24 cellular contexts compared by ENCODE assay signal in genomic region chr2:151299940-151300539, GRCh38. TPM values are rescaled to one million over a fixed set of nuclear protein-coding genes. Genes with fewer than 3 reads are reported as not detected.
DNase-seq lines count a peak whose midpoint lies in the region; ATAC-seq and TF ChIP-seq lines count a peak whose summit lies in the region.
"Had no signal": no experiment of that assay in that cellular context is flagged by ENCODE, and none has a peak within 500 bp of the region (broad histone marks: within the 10 kb centered on the region; RNA-seq: fewer than 3 reads in every experiment).

No MANE protein-coding gene starts in this region.

- 68 to 70% methylated on average over 6 of the region's 6 CpGs for WGBS in GM23248 (ENCODE audit: low coverage in 1 of 2, low lambda C conversion rate in 2 of 2, missing lambda C conversion rate in 2 of 2), 2 experiments
- 46% methylated on average over 4 of the region's 6 CpGs; no CpG with 5 or more reads in 1 of the 2 experiments for WGBS in IMR-90 (ENCODE audit: extremely low coverage in 2 of 2, insufficient read length in 1 of 2), 2 experiments
- WGBS in mesenchymal stem cell: 82% methylated on average over 5 of the region's 6 CpGs
- WGBS in SK-N-SH (ENCODE audit: low lambda C conversion rate): 88% methylated on average over 6 of the region's 6 CpGs

- DNase-seq in GM23248: peak; percentile 15
- DNase-seq in IMR-90: peak; percentile 12
- DNase-seq in mesenchymal stem cell: no peak
- DNase-seq in SK-N-SH: no peak
- DNase-seq in foreskin fibroblast: no peak
- DNase-seq in foreskin melanocyte: no peak
- DNase-seq: activated CD4-positive, alpha-beta T cell treated with anti-CD3 and anti-CD28 coated beads for 4 hours; activated T-cell treated with anti-CD3 and anti-CD28 coated beads, Interleukin-2, amount 50 U/mL, for 24 hours; adrenal gland; Calu3; cerebellar nuclear complex; DND-41; H7; kidney; naive B cell; NCI-H1105; NCI-H446 treated with DMSO at 0.1 percent for 48 hours; NCI-H82; PC-3; Right ventricle myocardium superior; uterus had no signal

- H2BK12ac ChIP-seq in mesenchymal stem cell (ENCODE audit: low read length in 2 of 2): no peak overlapping the region

- H4K91ac ChIP-seq in IMR-90 (ENCODE audit: insufficient read depth, low read depth, low read length) (no peak overlapping the region), mesenchymal stem cell (ENCODE audit: low read length) (no peak overlapping the region)

- in situ Hi-C loops in GM23248 (cut with MboI) (no loop called here), IMR-90 (cut with MboI; ENCODE audit: low sequenced_read_pairs) (loop anchor here (10.0 kb wide), 1 partner anchor 115 kb away; no protein-coding TSS in a partner anchor)

- no peaks in the 10 kb centered on the region for H3K9me3 ChIP-seq in GM23248 (ENCODE audit: low read depth)
- no peaks in the 10 kb centered on the region for H3K9me3 ChIP-seq in IMR-90 (ENCODE audit: control insufficient read depth, insufficient read depth, low read length)
- no peaks in the 10 kb centered on the region for H3K9me3 ChIP-seq in mesenchymal stem cell (ENCODE audit: control insufficient read depth, low read length)
- H3K9me3 ChIP-seq in SK-N-SH: no peaks in the 10 kb centered on the region
- H3K9me3 ChIP-seq: adrenal gland, uterus had no signal

- intact Hi-C loops in IMR-90 (cut with micrococcal nuclease): no loop called here

- H3K9me2 ChIP-seq in GM23248 (ENCODE audit: insufficient read depth) (no peaks in the 10 kb centered on the region), SK-N-SH (no peaks in the 10 kb centered on the region)

- CTCF ChIA-PET in IMR-90 (lab: Yijun Ruan, JAX): no interaction called here
- CTCF ChIA-PET in SK-N-SH (lab: Yijun Ruan, JAX): no interaction called here

- H2AK9ac ChIP-seq in IMR-90 (replicated peaks; ENCODE audit: low read depth, low read length, poor library complexity): peak overlapping the region; percentile 29

- H2BK5ac ChIP-seq in IMR-90 (ENCODE audit: low read depth, low read length, poor library complexity, severe bottlenecking): no peak overlapping the region
- no peak overlapping the region for H2BK5ac ChIP-seq in mesenchymal stem cell (ENCODE audit: low read depth, low read length, poor library complexity, severe bottlenecking)

- H3K56ac ChIP-seq in IMR-90 (ENCODE audit: extremely low read depth, insufficient read depth, low read length): no peak overlapping the region

- H2BK15ac ChIP-seq in IMR-90 (ENCODE audit: low read depth, low read length) (0 out of 3 replicates have a peak overlapping the region, but pooled peaks have one; percentile 21), mesenchymal stem cell (ENCODE audit: low read depth, poor library complexity, severe bottlenecking) (peak overlapping the region; percentile 30)

- peaks cover 5% of the 10 kb centered on the region; the same call in 1 of the 2 replicates for H3K9me1 ChIP-seq in IMR-90 (ENCODE audit: insufficient read depth, low read length)

- H4K20me1 ChIP-seq in GM23248 (ENCODE audit: insufficient read depth) (no peaks in the 10 kb centered on the region), IMR-90 (ENCODE audit: insufficient read depth, low read length) (no peaks in the 10 kb centered on the region), SK-N-SH (ENCODE audit: insufficient read depth) (no peaks in the 10 kb centered on the region)

- H4K8ac ChIP-seq in IMR-90 (ENCODE audit: low read depth in 2 of 2, low read length in 2 of 2) (0 out of 4 replicates have a peak overlapping the region, but pooled peaks of 1 of the 2 experiments have one; percentile 37), mesenchymal stem cell (ENCODE audit: low read length) (no peak overlapping the region)

- H3K36me3 ChIP-seq in GM23248 (ENCODE audit: low read depth) (no peaks in the 10 kb centered on the region), IMR-90 (ENCODE audit: control insufficient read depth, insufficient read depth, low read length) (no peaks in the 10 kb centered on the region), mesenchymal stem cell (ENCODE audit: control insufficient read depth in 1 of 2, insufficient read depth in 2 of 2, low read depth in 1 of 2, low read length in 2 of 2) (no peaks in the 10 kb centered on the region), SK-N-SH (replicated peaks in 1 of 2; ENCODE audit: control insufficient read depth in 1 of 2, insufficient read depth in 2 of 2, low read length in 1 of 2) (no peaks in the 10 kb centered on the region)
- H3K36me3 ChIP-seq: adrenal gland, uterus had no signal

- no peak overlapping the region for H3K9ac ChIP-seq in GM23248
- no peak overlapping the region for H3K9ac ChIP-seq in IMR-90 (ENCODE audit: low read depth, low read length)
- no peak overlapping the region for H3K9ac ChIP-seq in mesenchymal stem cell (ENCODE audit: low read length)
- no peak overlapping the region for H3K9ac ChIP-seq in SK-N-SH

- TF ChIP-seq CTCF in IMR-90 (conservative IDR thresholded peaks at IDR 0.05; ENCODE audit: low read depth, low read length) (no peak), SK-N-SH (IDR thresholded peaks at IDR 0.05) (no peak), foreskin fibroblast (IDR thresholded peaks at IDR 0.05; ENCODE audit: low read depth, low read length) (no peak)

- peak overlapping the region; percentile 2; the same call in 1 of the 2 replicates for H2AFZ ChIP-seq in GM23248
- H2AFZ ChIP-seq in IMR-90 (replicated peaks; ENCODE audit: low read length, poor library complexity): no peak overlapping the region
- H2AFZ ChIP-seq in mesenchymal stem cell (ENCODE audit: low read depth, low read length): no peak overlapping the region
- no peak overlapping the region for H2AFZ ChIP-seq in SK-N-SH (ENCODE audit: low read depth)

- H3K4ac ChIP-seq in IMR-90 (ENCODE audit: low read depth, low read length) (no peak overlapping the region), mesenchymal stem cell (ENCODE audit: low read depth in 1 of 2, low read length in 2 of 2) (no peak overlapping the region)

- TF ChIP-seq RAD21 in IMR-90 (IDR thresholded peaks at IDR 0.05; ENCODE audit: low read length) (no peak), SK-N-SH (IDR thresholded peaks at IDR 0.05; ENCODE audit: low read length) (no peak)

- H3K23ac ChIP-seq in IMR-90 (ENCODE audit: low read depth, low read length) (no peak overlapping the region), mesenchymal stem cell (ENCODE audit: low read length in 2 of 2) (no peak overlapping the region)

- H2AK5ac ChIP-seq in IMR-90 (ENCODE audit: low read depth, low read length) (no peak overlapping the region), mesenchymal stem cell (ENCODE audit: low read length, severe bottlenecking) (no peak overlapping the region)

- ATAC-seq in GM18519 (IDR thresholded peaks at IDR 0.05; ENCODE audit: low FRiP score, unreplicated experiment) (peak; percentile 53), IMR-90 (ENCODE audit: low read depth) (no peak)
- ATAC-seq: PC-3 had no signal

- H3K27ac ChIP-seq in GM23248 (no peak overlapping the region), IMR-90 (ENCODE audit: insufficient read depth, low read length) (no peak overlapping the region), mesenchymal stem cell (ENCODE audit: low read length, poor library complexity, severe bottlenecking) (no peak overlapping the region), SK-N-SH (ENCODE audit: low read depth in 2 of 2, low read length in 1 of 2) (no peak overlapping the region)
- H3K27ac ChIP-seq: adrenal gland, uterus, VCaP had no signal

- H3K4me3 ChIP-seq in GM23248 (no peak overlapping the region), IMR-90 (ENCODE audit: insufficient read depth, low read depth, low read length) (no peak overlapping the region), mesenchymal stem cell (ENCODE audit: insufficient read depth in 1 of 2, low read depth in 1 of 2, low read length in 2 of 2) (no peak overlapping the region), SK-N-SH (ENCODE audit: low read depth in 2 of 2, low read length in 1 of 2) (no peak overlapping the region), foreskin fibroblast (ENCODE audit: low read depth in 1 of 2, low read length in 2 of 2) (no peak overlapping the region)
- H3K4me3 ChIP-seq: adrenal gland, uterus had no signal

- H2BK120ac ChIP-seq in IMR-90 (ENCODE audit: low read depth, low read length): no peak overlapping the region
- H2BK120ac ChIP-seq in mesenchymal stem cell (ENCODE audit: low read depth, low read length): no peak overlapping the region

- H3K18ac ChIP-seq in IMR-90 (ENCODE audit: low read depth, low read length) (no peak overlapping the region), mesenchymal stem cell (ENCODE audit: low read depth in 1 of 2, low read length in 2 of 2) (no peak overlapping the region)

- peak overlapping the region; percentile 78; the same call in 1 of the 2 replicates for H3K14ac ChIP-seq in IMR-90 (replicated peaks; ENCODE audit: low read depth, low read length)
- no peak overlapping the region for H3K14ac ChIP-seq in mesenchymal stem cell (ENCODE audit: low read length in 2 of 2)

- no TSS peak for BruUV-seq in IMR-90 (replicated peaks; lab: Mats Ljungman, UMichigan)

- H3K79me2 ChIP-seq in GM23248 (ENCODE audit: insufficient read depth) (no peaks in the 10 kb centered on the region), SK-N-SH (ENCODE audit: insufficient read depth) (no peaks in the 10 kb centered on the region)

- H3K27me3 ChIP-seq in GM23248 (replicated peaks; ENCODE audit: insufficient read depth) (no peaks in the 10 kb centered on the region), IMR-90 (ENCODE audit: control insufficient read depth, insufficient read depth, low read length) (no peaks in the 10 kb centered on the region), mesenchymal stem cell (ENCODE audit: control insufficient read depth in 1 of 2, insufficient read depth in 1 of 2, low read length in 2 of 2) (peaks cover 0 to 5% of the 10 kb centered on the region in 2 experiments), SK-N-SH (ENCODE audit: insufficient read depth) (no peaks in the 10 kb centered on the region)
- H3K27me3 ChIP-seq: adrenal gland, uterus had no signal

- no peak for TF ChIP-seq EP300 in SK-N-SH (IDR thresholded peaks at IDR 0.05; ENCODE audit: borderline replicate concordance in 1 of 2, low read depth in 1 of 2, low read length in 1 of 2)

- H3K4me2 ChIP-seq in GM23248 (ENCODE audit: unreplicated experiment) (no peak overlapping the region), IMR-90 (ENCODE audit: low read depth, low read length) (no peak overlapping the region), mesenchymal stem cell (ENCODE audit: low read length, poor library complexity, severe bottlenecking) (no peak overlapping the region), SK-N-SH (no peak overlapping the region)

- no peak for TF ChIP-seq POLR2A in IMR-90 (IDR thresholded peaks at IDR 0.05; ENCODE audit: low read depth, low read length)

- H3K79me1 ChIP-seq in IMR-90 (ENCODE audit: low read depth in 1 of 2, low read length in 2 of 2) (no peaks in the 10 kb centered on the region), mesenchymal stem cell (replicated peaks; ENCODE audit: low read length, poor library complexity, severe bottlenecking) (no peaks in the 10 kb centered on the region)

- POLR2A ChIA-PET in IMR-90 (lab: Charles Lee; ENCODE audit: unreplicated experiment) (no interaction called here), SK-N-SH (lab: Yijun Ruan, JAX) (no interaction called here)

- H4K5ac ChIP-seq in IMR-90 (ENCODE audit: low read depth, low read length): no peak overlapping the region

- H2BK20ac ChIP-seq in IMR-90 (ENCODE audit: low read depth, low read length): 0 out of 2 replicates have a peak overlapping the region, but pooled peaks have one; percentile 23

- H3F3A ChIP-seq in GM23248 (ENCODE audit: insufficient read depth): peaks cover 4% of the 10 kb centered on the region; the same call in 1 of the 2 replicates
- no peaks in the 10 kb centered on the region for H3F3A ChIP-seq in SK-N-SH (replicated peaks; ENCODE audit: insufficient read depth)

- H3K4me1 ChIP-seq in GM23248 (ENCODE audit: insufficient read depth) (peaks cover 16% of the 10 kb centered on the region), IMR-90 (ENCODE audit: control insufficient read depth, insufficient read depth, low read length) (peaks cover 6% of the 10 kb centered on the region), mesenchymal stem cell (ENCODE audit: control insufficient read depth, insufficient read depth, low read depth, low read length) (peaks cover 4% of the 10 kb centered on the region), SK-N-SH (ENCODE audit: control insufficient read depth in 1 of 2, insufficient read depth in 2 of 2, low read depth in 1 of 2, low read length in 1 of 2) (peaks cover 0 to 9% of the 10 kb centered on the region in 2 experiments; a peak in 1 of 4 replicates)
- H3K4me1 ChIP-seq: adrenal gland, uterus had no signal

- dilution Hi-C loops in IMR-90 (cut with HindIII; ENCODE audit: low sequenced_read_pairs, unreplicated experiment): no loop called here

RNA-seq across cellular contexts. Expression of gene NMI, which starts 10.6 kb away (rescaled TPM):
- total RNA-seq in GM23248 (2014; rRNA removed; shearing (Covaris generic)): 3.0 and 3.4 TPM in 2 replicates
- 20.1 and 23.0 TPM in 2 replicates for polyA plus RNA-seq in GM23248 (2016; fragmentation: Nextera tagmentation; extraction: Ambion mirVana)
- total RNA-seq in IMR-90 (2012; rRNA removed): 2.3 and 5.8 TPM in 2 replicates
- 4.0 and 5.2 TPM in 2 replicates for polyA plus RNA-seq in IMR-90 (2012; rRNA removed)
- 1.9 and 3.3 TPM in 2 replicates for polyA plus RNA-seq in IMR-90 (2012; cell fraction: cytosol; rRNA removed)
- 0.90 and 2.6 TPM in 2 replicates for polyA plus RNA-seq in IMR-90 (2012; cell fraction: nucleus; rRNA removed; ENCODE audit: low replicate concordance)
- 24.1 TPM for polyA plus RNA-seq in mesenchymal stem cell (2013, experiment 1 of 2)
- polyA plus RNA-seq in mesenchymal stem cell (2013, experiment 2 of 2): 27.1 TPM
- polyA plus RNA-seq in SK-N-SH (2012; rRNA removed): 0.83 and 0.89 TPM in 2 replicates
- polyA plus RNA-seq in SK-N-SH (2012; cell fraction: cytosol; rRNA removed): 1.2 and 1.8 TPM in 2 replicates
- polyA plus RNA-seq in SK-N-SH (2012; cell fraction: nucleus; rRNA removed): 0.21 and 0.68 TPM in 2 replicates

RNA-seq across cellular contexts. Expression of gene RBM43, which starts 38.4 kb away (rescaled TPM):
- total RNA-seq in GM23248 (2014; rRNA removed; shearing (Covaris generic)): 6.8 and 7.3 TPM in 2 replicates
- polyA plus RNA-seq in GM23248 (2016; fragmentation: Nextera tagmentation; extraction: Ambion mirVana) (2.4 and 3.1 TPM in 2 replicates), IMR-90 (2012; rRNA removed) (3.1 and 3.6 TPM in 2 replicates), SK-N-SH (2012; rRNA removed) (2.0 and 2.1 TPM in 2 replicates)
- 1.6 and 2.5 TPM in 2 replicates for total RNA-seq in IMR-90 (2012; rRNA removed)
- polyA plus RNA-seq in IMR-90 (2012; cell fraction: cytosol; rRNA removed): 0.82 and 1.1 TPM in 2 replicates
- 0.67 and 2.1 TPM in 2 replicates for polyA plus RNA-seq in IMR-90 (2012; cell fraction: nucleus; rRNA removed; ENCODE audit: low replicate concordance)
- polyA plus RNA-seq in mesenchymal stem cell (2013, experiment 1 of 2): 9.1 TPM
- polyA plus RNA-seq in mesenchymal stem cell (2013, experiment 2 of 2): 9.0 TPM
- polyA plus RNA-seq in SK-N-SH (2012; cell fraction: cytosol; rRNA removed): 2.9 and 3.2 TPM in 2 replicates
- 1.8 and 3.2 TPM in 2 replicates for polyA plus RNA-seq in SK-N-SH (2012; cell fraction: nucleus; rRNA removed)

RNA-seq across cellular contexts. Expression of gene TNFAIP6, which starts 57.4 kb away (rescaled TPM):
- 4.5 and 8.9 TPM in 2 replicates for total RNA-seq in GM23248 (2014; rRNA removed; shearing (Covaris generic))
- 10.2 and 10.7 TPM in 2 replicates for polyA plus RNA-seq in GM23248 (2016; fragmentation: Nextera tagmentation; extraction: Ambion mirVana)
- total RNA-seq in IMR-90 (2012; rRNA removed): 2.2 and 2.9 TPM in 2 replicates
- polyA plus RNA-seq in IMR-90 (2012; rRNA removed): 1.3 and 1.8 TPM in 2 replicates
- polyA plus RNA-seq in IMR-90 (2012; cell fraction: cytosol; rRNA removed): 0.67 and 1.6 TPM in 2 replicates
- polyA plus RNA-seq in IMR-90 (2012; cell fraction: nucleus; rRNA removed; ENCODE audit: low replicate concordance): 0.13 and 2.5 TPM in 2 replicates
- 2.1 TPM for polyA plus RNA-seq in mesenchymal stem cell (2013, experiment 1 of 2)
- 2.2 TPM for polyA plus RNA-seq in mesenchymal stem cell (2013, experiment 2 of 2)
- 0.58 and 1.0 TPM in 2 replicates for polyA plus RNA-seq in SK-N-SH (2012; rRNA removed)
- 1.6 and 1.7 TPM in 2 replicates for polyA plus RNA-seq in SK-N-SH (2012; cell fraction: cytosol; rRNA removed)
- polyA plus RNA-seq in SK-N-SH (2012; cell fraction: nucleus; rRNA removed): 0.50 and 1.3 TPM in 2 replicates
- total RNA-seq: endothelial cell of umbilical vein, PC-3 had no signal
- polyA plus RNA-seq: endothelial cell of umbilical vein had no signal

Comparison
In these comparisons a context has a peak if more than half of its experiments do, and no peak if none do; other contexts are left out.
1. DNase-seq: peak in GM23248 (single experiment) and IMR-90 (single experiment); none in mesenchymal stem cell (single experiment), SK-N-SH (single experiment), foreskin fibroblast (0 of 2) and foreskin melanocyte (single experiment).